ENCODE assay signal across 8 cellular contexts in the genomic region with DNA sequence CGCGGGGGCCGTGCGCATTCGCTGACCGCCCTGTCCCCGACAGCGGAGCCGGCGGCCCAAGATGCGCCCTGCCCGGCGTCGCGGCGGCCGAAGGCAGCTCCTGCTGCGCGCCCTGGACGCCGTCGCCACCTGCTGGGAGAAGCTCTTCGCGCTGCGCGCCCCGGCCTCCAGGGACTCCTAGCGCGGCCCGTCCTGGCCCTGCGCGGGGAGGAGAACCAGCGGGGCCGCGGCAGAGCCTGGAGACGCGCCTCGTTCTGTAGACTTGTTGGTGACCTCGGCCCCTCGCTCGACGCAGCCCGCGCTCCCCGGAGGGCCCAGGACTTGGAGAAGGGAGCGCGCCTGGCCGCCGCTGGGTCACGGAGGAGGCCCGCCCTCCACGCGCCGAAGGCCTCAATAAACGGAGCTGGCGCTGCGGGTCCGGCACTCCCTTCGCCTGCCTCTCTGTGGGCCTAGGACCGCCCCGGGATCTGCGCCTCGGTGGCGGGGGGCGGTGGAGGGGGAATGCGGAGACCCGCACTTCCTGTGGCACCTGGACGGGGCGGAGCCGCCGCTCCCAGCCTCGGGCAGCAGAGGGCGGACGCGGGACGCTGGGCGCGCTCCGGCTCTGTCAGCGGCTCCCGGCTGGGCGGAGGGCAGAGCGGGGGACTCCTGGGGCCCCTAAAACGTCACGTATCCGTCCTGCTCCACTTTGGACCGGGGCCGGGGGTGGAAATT. TPM values are rescaled to one million over a fixed set of nuclear protein-coding genes. Genes with fewer than 3 reads are reported as not detected.
A peak's percentile ranks its signal among the peaks of the same experiment; 100 is the strongest.
DNase-seq lines count a peak whose midpoint lies in the region; ATAC-seq lines count a peak whose summit lies in the region.

No MANE protein-coding gene starts in this region.

- peaks cover 45% of the 10 kb centered on the region for H3K4me1 Mint-ChIP-seq in T-helper 2 cell treated with Interferon-gamma antibody and Interleukin-4, amounts not matched to agents 5 μg/mL and 100 μg/mL, for 36 hours (ENCODE audit: low read depth)
- H3K4me1 Mint-ChIP-seq in immature natural killer cell, result peaks cover 0 to 14% of the 10 kb centered on the region in 2 donors

- peaks cover 6% of the 10 kb centered on the region for H3K36me3 Mint-ChIP-seq in T-helper 2 cell treated with Interferon-gamma antibody and Interleukin-4, amounts not matched to agents 5 μg/mL and 100 μg/mL, for 36 hours (ENCODE audit: low read depth)
- H3K36me3 Mint-ChIP-seq in immature natural killer cell, result no peaks in the 10 kb centered on the region

- H3K4me3 Mint-ChIP-seq in T-helper 2 cell treated with Interferon-gamma antibody and Interleukin-4, amounts not matched to agents 5 μg/mL and 100 μg/mL, for 36 hours, result peak overlapping the region; percentile 66
- peak overlapping the region; percentile 27 to 71 (median 41) for H3K4me3 Mint-ChIP-seq in immature natural killer cell

- DNase-seq in H4 (ENCODE audit: low spot score) (peak; percentile 52), NAMALWA (ENCODE audit: low spot score) (peak; percentile 77), astrocyte of the hippocampus (ENCODE audit: low read depth, low spot score) (peak; percentile 85), immature natural killer cell (peak; percentile 61 to 66 (median 66))
- peak; percentile 82 for DNase-seq in T-helper 2 cell treated with Interferon-gamma antibody and Interleukin-4, amounts not matched to agents 5 μg/mL and 100 μg/mL, for 36 hours (ENCODE audit: low spot score)
- DNase-seq in stimulated activated CD4-positive, alpha-beta T cell treated with anti-CD3 and anti-CD28 coated beads, Interleukin-15, amount 100 ng/mL, for 1 hour (ENCODE audit: low read depth in 1 of 2, low spot score in 1 of 2), result peak; percentile 60 to 71

- no peaks in the 10 kb centered on the region for H3K9me3 ChIP-seq in ES-I3 (ENCODE audit: control insufficient read depth, insufficient read depth, low read length)

- no peaks in the 10 kb centered on the region for H3K36me3 ChIP-seq in ES-I3 (ENCODE audit: insufficient read depth, low read length)

- H3K4me1 ChIP-seq in ES-I3 (ENCODE audit: insufficient read depth, low read length), result peaks cover 16% of the 10 kb centered on the region; the same call in 1 of the 2 replicates

- peak overlapping the region; percentile 57 for H3K27ac Mint-ChIP-seq in T-helper 2 cell treated with Interferon-gamma antibody and Interleukin-4, amounts not matched to agents 5 μg/mL and 100 μg/mL, for 36 hours
- no peak overlapping the region for H3K27ac Mint-ChIP-seq in immature natural killer cell

- H3K27me3 Mint-ChIP-seq in T-helper 2 cell treated with Interferon-gamma antibody and Interleukin-4, amounts not matched to agents 5 μg/mL and 100 μg/mL, for 36 hours (ENCODE audit: low read depth), result no peaks in the 10 kb centered on the region
- H3K27me3 Mint-ChIP-seq in immature natural killer cell (ENCODE audit: low read depth in 3 of 3), result peaks cover 3 to 12% (median 7%) of the 10 kb centered on the region in 3 donors

- ATAC-seq in HG02973 (IDR thresholded peaks at IDR 0.05; ENCODE audit: unreplicated experiment), result no peak

- peak overlapping the region; percentile 65 for H3K9ac ChIP-seq in ES-I3 (ENCODE audit: low read depth, low read length)

- no peaks in the 10 kb centered on the region for H3K9me3 Mint-ChIP-seq in T-helper 2 cell treated with Interferon-gamma antibody and Interleukin-4, amounts not matched to agents 5 μg/mL and 100 μg/mL, for 36 hours
- H3K9me3 Mint-ChIP-seq in immature natural killer cell, result no peaks in the 10 kb centered on the region

RNA-seq across cellular contexts. Expression of gene C20orf204, which starts 2.8 kb away (rescaled TPM):
- 0.08 TPM in 1 of 2 replicates, not detected in the other for total RNA-seq in H4 (2014; rRNA removed; shearing (Covaris generic))
- polyA plus RNA-seq in immature natural killer cell, result not detected

RNA-seq across cellular contexts. Expression of gene SOX18, which starts 10.7 kb away (rescaled TPM):
- 0.19 TPM in 1 of 2 replicates, not detected in the other for total RNA-seq in H4 (2014; rRNA removed; shearing (Covaris generic))
- not detected for polyA plus RNA-seq in immature natural killer cell

RNA-seq across cellular contexts. Expression of gene TCEA2, which starts 24.3 kb away (rescaled TPM):
- 40.6 and 41.7 TPM in 2 replicates for total RNA-seq in H4 (2014; rRNA removed; shearing (Covaris generic))
- 10 to 100 TPM; 18.9 to 26.6 (median 24.1) TPM for polyA plus RNA-seq in immature natural killer cell

RNA-seq across cellular contexts. Expression of gene RGS19, which starts 40.6 kb away (rescaled TPM):
- 18.5 and 19.8 TPM in 2 replicates for total RNA-seq in H4 (2014; rRNA removed; shearing (Covaris generic))
- 100 to 1,000 TPM; 124 to 171 (median 132) TPM for polyA plus RNA-seq in immature natural killer cell

RNA-seq across cellular contexts. Expression of gene OPRL1, which starts 41.1 kb away (rescaled TPM):
- 0.23 and 0.97 TPM in 2 replicates for total RNA-seq in H4 (2014; rRNA removed; shearing (Covaris generic))
- polyA plus RNA-seq in immature natural killer cell, result 1 to 10 TPM in 1 of 3 donors, under 1 TPM in 2; 0.48 to 1.3 (median 0.73) TPM
